Comparison of ENCODE assay signal across 19 cellular contexts in genomic region chr15:69897471-69898237, GRCh38.
"Had no signal": no experiment of that assay in that cellular context is flagged by ENCODE, and none has a peak within 500 bp of the region (broad histone marks: within the 10 kb centered on the region; RNA-seq: fewer than 3 reads in every experiment).

No MANE protein-coding gene starts in this region.

- ATAC-seq: activated CD8-positive, alpha-beta T cell treated with anti-CD3 and anti-CD28 coated beads, Interleukin-2, amount 10 ng/mL, durations not matched to agents 7 days and 5 days; body of pancreas; stimulated activated naive B cell treated with anti-CD40 and anti-IgM and Interleukin-4, amounts not matched to agents 10 μg/mL and 1 μg/mL and 100 μg/mL, for 72 hours; upper lobe of right lung had no signal

- DNase-seq: activated B cell treated with CpG ODN at 0.5 μM for 24 hours; activated CD4-positive, alpha-beta T cell treated with anti-CD3 and anti-CD28 coated beads, Interleukin-2, amount 10 ng/mL, durations not matched to agents 7 days and 5 days; activated CD8-positive, alpha-beta T cell treated with anti-CD3 and anti-CD28 coated beads, Interleukin-2, amount 10 ng/mL, durations not matched to agents 7 days and 5 days; activated naive CD4-positive, alpha-beta T cell treated with anti-CD3 and anti-CD28 coated beads for 36 hours; activated T-cell treated with anti-CD3 and anti-CD28 coated beads, Interleukin-2, amount 50 U/mL, for 24 hours; body of pancreas; caudate nucleus; dorsolateral prefrontal cortex; foreskin fibroblast; left ventricle myocardium inferior; mammary epithelial cell; midbrain; sigmoid colon; spleen; stimulated activated naive B cell treated with anti-CD40 and anti-IgM and Interleukin-4, amounts not matched to agents 10 μg/mL and 1 μg/mL and 100 μg/mL, for 72 hours; upper lobe of right lung had no signal

- H3K4me1 Mint-ChIP-seq: activated CD4-positive, alpha-beta T cell treated with anti-CD3 and anti-CD28 coated beads, Interleukin-2, amount 10 ng/mL, durations not matched to agents 7 days and 5 days had no signal

- H3K4me3 ChIP-seq: body of pancreas, dorsolateral prefrontal cortex, left ventricle myocardium inferior, sigmoid colon, spleen, thoracic aorta, upper lobe of right lung had no signal

- H3K27ac ChIP-seq: body of pancreas, dorsolateral prefrontal cortex, left ventricle myocardium inferior, parathyroid adenoma, sigmoid colon, spleen, thoracic aorta, upper lobe of right lung had no signal

- H3K36me3 ChIP-seq: left ventricle myocardium inferior, sigmoid colon, spleen, thoracic aorta, upper lobe of right lung had no signal

- H3K27ac Mint-ChIP-seq: activated B cell treated with CpG ODN at 0.5 μM for 24 hours; activated CD4-positive, alpha-beta T cell treated with anti-CD3 and anti-CD28 coated beads, Interleukin-2, amount 10 ng/mL, durations not matched to agents 7 days and 5 days; activated CD8-positive, alpha-beta T cell treated with anti-CD3 and anti-CD28 coated beads, Interleukin-2, amount 10 ng/mL, durations not matched to agents 7 days and 5 days; activated naive CD4-positive, alpha-beta T cell treated with anti-CD3 and anti-CD28 coated beads for 36 hours; activated T-cell treated with anti-CD3 and anti-CD28 coated beads, Interleukin-2, amount 50 U/mL, for 24 hours; nephron; stimulated activated naive B cell treated with anti-CD40 and anti-IgM and Interleukin-4, amounts not matched to agents 10 μg/mL and 1 μg/mL and 100 μg/mL, for 72 hours had no signal

- H3K9me3 Mint-ChIP-seq: activated B cell treated with CpG ODN at 0.5 μM for 24 hours; activated naive CD4-positive, alpha-beta T cell treated with anti-CD3 and anti-CD28 coated beads for 36 hours; activated T-cell treated with anti-CD3 and anti-CD28 coated beads, Interleukin-2, amount 50 U/mL, for 24 hours; nephron; stimulated activated naive B cell treated with anti-CD40 and anti-IgM and Interleukin-4, amounts not matched to agents 10 μg/mL and 1 μg/mL and 100 μg/mL, for 72 hours had no signal

- H3K4me3 Mint-ChIP-seq: activated B cell treated with CpG ODN at 0.5 μM for 24 hours; activated CD4-positive, alpha-beta T cell treated with anti-CD3 and anti-CD28 coated beads, Interleukin-2, amount 10 ng/mL, durations not matched to agents 7 days and 5 days; activated CD8-positive, alpha-beta T cell treated with anti-CD3 and anti-CD28 coated beads, Interleukin-2, amount 10 ng/mL, durations not matched to agents 7 days and 5 days; activated naive CD4-positive, alpha-beta T cell treated with anti-CD3 and anti-CD28 coated beads for 36 hours; activated T-cell treated with anti-CD3 and anti-CD28 coated beads, Interleukin-2, amount 50 U/mL, for 24 hours; nephron; stimulated activated naive B cell treated with anti-CD40 and anti-IgM and Interleukin-4, amounts not matched to agents 10 μg/mL and 1 μg/mL and 100 μg/mL, for 72 hours had no signal

- H3K36me3 Mint-ChIP-seq: stimulated activated naive B cell treated with anti-CD40 and anti-IgM and Interleukin-4, amounts not matched to agents 10 μg/mL and 1 μg/mL and 100 μg/mL, for 72 hours had no signal

- H3K4me1 ChIP-seq: body of pancreas, parathyroid adenoma, spleen had no signal

- H3K27me3 ChIP-seq: body of pancreas, sigmoid colon had no signal

- H3K9me3 ChIP-seq: body of pancreas, left ventricle myocardium inferior, sigmoid colon, spleen, thoracic aorta, upper lobe of right lung had no signal
